Comparison of ENCODE assay signal across 16 cellular contexts in genomic region chr21:31520506-31521163, GRCh38.
DNase-seq lines count a peak whose midpoint lies in the region; TF ChIP-seq lines count a peak whose summit lies in the region.
"Had no signal": no experiment of that assay in that cellular context is flagged by ENCODE, and none has a peak within 500 bp of the region (broad histone marks: within the 10 kb centered on the region; RNA-seq: fewer than 3 reads in every experiment).

No MANE protein-coding gene starts in this region.

- no peaks in the 10 kb centered on the region for H3K79me2 ChIP-seq in OCI-LY7 (ENCODE audit: insufficient read depth, low read depth, low read length)

- no peak overlapping the region for H3K27ac ChIP-seq in OCI-LY7 (ENCODE audit: low read depth, low read length, poor library complexity, severe bottlenecking)
- H3K27ac ChIP-seq: BLaER1 treated with 17β-estradiol and CSF1 and Interleukin-3, amounts not matched to agents 10 nM and 100 nM; colonic mucosa; epithelial cell of prostate; SK-N-MC had no signal

- H3K36me3 ChIP-seq in OCI-LY7 (ENCODE audit: insufficient read depth, low read length) = no peaks in the 10 kb centered on the region
- H3K36me3 ChIP-seq: colonic mucosa had no signal

- no peaks in the 10 kb centered on the region for H4K20me1 ChIP-seq in OCI-LY7 (ENCODE audit: insufficient read depth, low read length)

- TF ChIP-seq CTCF in astrocyte of the spinal cord (IDR thresholded peaks at IDR 0.05; ENCODE audit: low read depth, low read length) (no peak), osteocyte (IDR thresholded peaks at IDR 0.05) (no peak), OCI-LY7 (conservative IDR thresholded peaks at IDR 0.05; ENCODE audit: low read length) (no peak)

- DNase-seq in NCI-H1092 (lab: John Stamatoyannopoulos, UW) (peak; percentile 40), NCI-H2196 treated with DMSO at 0.1 percent for 48 hours (lab: John Stamatoyannopoulos, UW; ENCODE audit: unreplicated experiment) (peak; percentile 38), astrocyte of the spinal cord (ENCODE audit: low read depth, low spot score) (peak; percentile 81), osteocyte (ENCODE audit: extremely low spot score, unreplicated experiment) (no peak), OCI-LY7 (ENCODE audit: low spot score) (no peak), germinal center (ENCODE audit: low spot score) (no peak)
- DNase-seq in activated T-cell treated with anti-CD3 and anti-CD28 coated beads, Interleukin-2, amount 50 U/mL, for 24 hours = no peak
- no peak for DNase-seq in activated T-helper 1 cell treated with anti-CD3 and anti-CD28 coated beads, Interleukin-12 subunit alpha, Interleukin-12 subunit beta, Interleukin-2, Interleukin-4 antibody, amounts not matched to agents 30 ng/mL and 10 ng/mL and 1 ng/mL, durations not matched to agents 14 hours and 24 hours and 36 hours (ENCODE audit: low spot score)
- DNase-seq: activated naive CD8-positive, alpha-beta T cell treated with anti-CD3 and anti-CD28 coated beads, Interleukin-2, amount 50 U/mL, for 24 hours; activated T-cell treated with anti-CD3 and anti-CD28 coated beads, Interleukin-2, amount 50 U/mL, for 72 hours; colonic mucosa; DND-41; HCEC 1CT had no signal

- H3K4me3 Mint-ChIP-seq in osteocyte (ENCODE audit: unreplicated experiment) = no peak overlapping the region
- H3K4me3 Mint-ChIP-seq in activated T-cell treated with anti-CD3 and anti-CD28 coated beads, Interleukin-2, amount 50 U/mL, for 24 hours = no peak overlapping the region
- H3K4me3 Mint-ChIP-seq in activated T-helper 1 cell treated with anti-CD3 and anti-CD28 coated beads, Interleukin-12 subunit alpha, Interleukin-12 subunit beta, Interleukin-2, Interleukin-4 antibody, amounts not matched to agents 30 ng/mL and 10 ng/mL and 1 ng/mL, durations not matched to agents 14 hours and 24 hours and 36 hours = no peak overlapping the region
- H3K4me3 Mint-ChIP-seq: activated naive CD8-positive, alpha-beta T cell treated with anti-CD3 and anti-CD28 coated beads, Interleukin-2, amount 50 U/mL, for 24 hours; activated T-cell treated with anti-CD3 and anti-CD28 coated beads, Interleukin-2, amount 50 U/mL, for 72 hours had no signal

- no peaks in the 10 kb centered on the region for H3K9me3 ChIP-seq in OCI-LY7 (ENCODE audit: low read length)
- H3K9me3 ChIP-seq: colonic mucosa had no signal

- CTCF ChIA-PET in OCI-LY7 (lab: Charles Lee; ENCODE audit: unreplicated experiment) = no interaction called here

- intact Hi-C loops in OCI-LY7 (cut with micrococcal nuclease; ENCODE audit: unreplicated experiment) = no loop called here
- intact Hi-C loops in activated T-helper 1 cell treated with anti-CD3 and anti-CD28 coated beads, Interleukin-12 subunit alpha, Interleukin-12 subunit beta, Interleukin-2, Interleukin-4 antibody, amounts not matched to agents 30 ng/mL and 10 ng/mL and 1 ng/mL, durations not matched to agents 14 hours and 24 hours and 36 hours (cut with micrococcal nuclease) = no loop called here

- in situ Hi-C loops in astrocyte of the spinal cord (cut with HindIII; ENCODE audit: low sequenced_read_pairs) = no loop called here

- H3K4me1 ChIP-seq in OCI-LY7 (ENCODE audit: insufficient read depth, low read length, poor library complexity, severe bottlenecking) = no peaks in the 10 kb centered on the region
- H3K4me1 ChIP-seq: colonic mucosa had no signal

- POLR2A ChIA-PET in OCI-LY7 (lab: Charles Lee) = interaction anchor here (1.0 to 1.3 kb wide), 2 partner anchors 27 kb away, joined by 3 to 4 read pairs; no protein-coding TSS in a partner anchor

- no peaks in the 10 kb centered on the region for H3K9me3 Mint-ChIP-seq in osteocyte (ENCODE audit: unreplicated experiment)
- H3K9me3 Mint-ChIP-seq in activated T-cell treated with anti-CD3 and anti-CD28 coated beads, Interleukin-2, amount 50 U/mL, for 24 hours = peaks cover 2% of the 10 kb centered on the region
- no peaks in the 10 kb centered on the region for H3K9me3 Mint-ChIP-seq in activated T-helper 1 cell treated with anti-CD3 and anti-CD28 coated beads, Interleukin-12 subunit alpha, Interleukin-12 subunit beta, Interleukin-2, Interleukin-4 antibody, amounts not matched to agents 30 ng/mL and 10 ng/mL and 1 ng/mL, durations not matched to agents 14 hours and 24 hours and 36 hours
- H3K9me3 Mint-ChIP-seq: activated naive CD8-positive, alpha-beta T cell treated with anti-CD3 and anti-CD28 coated beads, Interleukin-2, amount 50 U/mL, for 24 hours; activated T-cell treated with anti-CD3 and anti-CD28 coated beads, Interleukin-2, amount 50 U/mL, for 72 hours had no signal

- no TSS peak for BruUV-seq in OCI-LY7 (replicated peaks; lab: Mats Ljungman, UMichigan)

- peak overlapping the region; percentile 81 for H3K27ac Mint-ChIP-seq in osteocyte (ENCODE audit: unreplicated experiment)
- H3K27ac Mint-ChIP-seq in activated T-cell treated with anti-CD3 and anti-CD28 coated beads, Interleukin-2, amount 50 U/mL, for 24 hours = no peak overlapping the region
- no peak overlapping the region for H3K27ac Mint-ChIP-seq in activated T-helper 1 cell treated with anti-CD3 and anti-CD28 coated beads, Interleukin-12 subunit alpha, Interleukin-12 subunit beta, Interleukin-2, Interleukin-4 antibody, amounts not matched to agents 30 ng/mL and 10 ng/mL and 1 ng/mL, durations not matched to agents 14 hours and 24 hours and 36 hours
- H3K27ac Mint-ChIP-seq: activated naive CD8-positive, alpha-beta T cell treated with anti-CD3 and anti-CD28 coated beads, Interleukin-2, amount 50 U/mL, for 24 hours; activated T-cell treated with anti-CD3 and anti-CD28 coated beads, Interleukin-2, amount 50 U/mL, for 72 hours had no signal

- no peaks in the 10 kb centered on the region for H3K36me3 Mint-ChIP-seq in osteocyte (ENCODE audit: unreplicated experiment)
- H3K36me3 Mint-ChIP-seq in activated T-cell treated with anti-CD3 and anti-CD28 coated beads, Interleukin-2, amount 50 U/mL, for 24 hours (ENCODE audit: low read depth) = no peaks in the 10 kb centered on the region
- peaks cover 2% of the 10 kb centered on the region for H3K36me3 Mint-ChIP-seq in activated T-helper 1 cell treated with anti-CD3 and anti-CD28 coated beads, Interleukin-12 subunit alpha, Interleukin-12 subunit beta, Interleukin-2, Interleukin-4 antibody, amounts not matched to agents 30 ng/mL and 10 ng/mL and 1 ng/mL, durations not matched to agents 14 hours and 24 hours and 36 hours (ENCODE audit: low read depth)

- H3K27me3 Mint-ChIP-seq in osteocyte (ENCODE audit: unreplicated experiment) = no peaks in the 10 kb centered on the region
- no peaks in the 10 kb centered on the region for H3K27me3 Mint-ChIP-seq in activated T-cell treated with anti-CD3 and anti-CD28 coated beads, Interleukin-2, amount 50 U/mL, for 24 hours
- H3K27me3 Mint-ChIP-seq in activated T-helper 1 cell treated with anti-CD3 and anti-CD28 coated beads, Interleukin-12 subunit alpha, Interleukin-12 subunit beta, Interleukin-2, Interleukin-4 antibody, amounts not matched to agents 30 ng/mL and 10 ng/mL and 1 ng/mL, durations not matched to agents 14 hours and 24 hours and 36 hours (ENCODE audit: insufficient read depth) = peaks cover 13% of the 10 kb centered on the region
- H3K27me3 Mint-ChIP-seq: activated naive CD8-positive, alpha-beta T cell treated with anti-CD3 and anti-CD28 coated beads, Interleukin-2, amount 50 U/mL, for 24 hours had no signal

- H3K4me3 ChIP-seq in astrocyte of the spinal cord (ENCODE audit: low read depth, low read length) (no peak overlapping the region), OCI-LY7 (ENCODE audit: low read depth, low read length, poor library complexity, severe bottlenecking) (no peak overlapping the region)
- H3K4me3 ChIP-seq: BLaER1 treated with 17β-estradiol and CSF1 and Interleukin-3, amounts not matched to agents 10 nM and 100 nM; colonic mucosa; SK-N-MC had no signal

- no peak overlapping the region for H3K4me2 ChIP-seq in OCI-LY7 (ENCODE audit: low read length)
- H3K4me2 ChIP-seq: BLaER1 treated with 17β-estradiol and CSF1 and Interleukin-3, amounts not matched to agents 10 nM and 100 nM had no signal

- H3K9me2 ChIP-seq in OCI-LY7 (ENCODE audit: insufficient read depth, low read length) = no peaks in the 10 kb centered on the region

- no peak overlapping the region for H2AFZ ChIP-seq in OCI-LY7 (ENCODE audit: low read length)

- peaks cover 45% of the 10 kb centered on the region for H3K4me1 Mint-ChIP-seq in osteocyte (ENCODE audit: unreplicated experiment)
- peaks cover 8% of the 10 kb centered on the region for H3K4me1 Mint-ChIP-seq in activated T-cell treated with anti-CD3 and anti-CD28 coated beads, Interleukin-2, amount 50 U/mL, for 24 hours (ENCODE audit: low read depth)
- no peaks in the 10 kb centered on the region for H3K4me1 Mint-ChIP-seq in activated T-helper 1 cell treated with anti-CD3 and anti-CD28 coated beads, Interleukin-12 subunit alpha, Interleukin-12 subunit beta, Interleukin-2, Interleukin-4 antibody, amounts not matched to agents 30 ng/mL and 10 ng/mL and 1 ng/mL, durations not matched to agents 14 hours and 24 hours and 36 hours (ENCODE audit: low read depth)

Comparison
In these comparisons a context has a peak if more than half of its experiments do, and no peak if none do; other contexts are left out.
1. DNase-seq: peak in NCI-H1092 (single experiment), NCI-H2196 treated with DMSO at 0.1 percent for 48 hours (single experiment) and astrocyte of the spinal cord (single experiment); none in osteocyte (single experiment), OCI-LY7 (single experiment), activated T-cell treated with anti-CD3 and anti-CD28 coated beads, Interleukin-2, amount 50 U/mL, for 24 hours (single experiment), germinal center (single experiment) and activated T-helper 1 cell treated with anti-CD3 and anti-CD28 coated beads, Interleukin-12 subunit alpha, Interleukin-12 subunit beta, Interleukin-2, Interleukin-4 antibody, amounts not matched to agents 30 ng/mL and 10 ng/mL and 1 ng/mL, durations not matched to agents 14 hours and 24 hours and 36 hours (single experiment).